7 cellular contexts compared by ENCODE assay signal in genomic region chr12:1713783-1714348, GRCh38. TPM values are rescaled to one million over a fixed set of nuclear protein-coding genes. Genes with fewer than 3 reads are reported as not detected.
DNase-seq lines count a peak whose midpoint lies in the region; ATAC-seq, FAIRE-seq and TF ChIP-seq lines count a peak whose summit lies in the region.
"Not testable (repeated sequence)": the region's sequence is repeated elsewhere in the genome, so short reads cannot be mapped to it uniquely, and the experiment has no call there.

No MANE protein-coding gene starts in this region.

- peaks cover 17% of the 10 kb centered on the region for H3K4me1 ChIP-seq in Caco-2
- peaks cover 3 to 13% of the 10 kb centered on the region in 2 experiments; a peak in 3 of 5 replicates for H3K4me1 ChIP-seq in K562 (replicated peaks in 1 of 2; ENCODE audit: control insufficient read depth in 2 of 2, insufficient read depth in 2 of 2, low read length in 2 of 2)
- H3K4me1 ChIP-seq in liver (ENCODE audit: control insufficient read depth in 4 of 4, insufficient read depth in 4 of 4, low read length in 3 of 4), result peaks cover 7 to 85% (median 59%) of the 10 kb centered on the region in 4 donors
- peaks cover 47 to 94% (median 64%) of the 10 kb centered on the region in 4 donors for H3K4me1 ChIP-seq in stomach

- TF ChIP-seq RAD21 in K562 (CRISPR knock-in tag; conservative IDR thresholded peaks at IDR 0.05 in 1 of 2, IDR thresholded peaks at IDR 0.05 in 1 of 2); liver (IDR thresholded peaks at IDR 0.05): not testable (repeated sequence)

- H3K27ac ChIP-seq in WERI-Rb-1, result peak overlapping the region; percentile 47
- peak overlapping the region; percentile 81 for H3K27ac ChIP-seq in K562 (ENCODE audit: extremely low read depth, low read depth, low read length)
- peak overlapping the region; percentile 28 to 56 for H3K27ac ChIP-seq in liver (ENCODE audit: low read depth in 1 of 2, low read length in 2 of 2)
- H3K27ac ChIP-seq in stomach, result peak overlapping the region; percentile 27 to 74 (median 59)

- H3K79me2 ChIP-seq in K562 (ENCODE audit: control insufficient read depth, insufficient read depth, low read length), result peaks cover 100% of the 10 kb centered on the region

- CTCF ChIA-PET in Caco-2 (lab: Charles Lee); K562 (lab: Yijun Ruan, JAX; ENCODE audit: low intra/inter-chr PET ratio): not testable (repeated sequence)

- ATAC-seq in K562, result peak; percentile 72; the same call in 2 of the 3 replicates
- not testable (repeated sequence) for ATAC-seq in natural killer cell

- intact Hi-C loops in Caco-2 (cut with micrococcal nuclease; ENCODE audit: unreplicated experiment); natural killer cell (cut with micrococcal nuclease); stomach (cut with DNase I; ENCODE audit: low total_unique reads): not testable (repeated sequence)
- intact Hi-C loops in K562 (cut with micrococcal nuclease), result loop anchor here (5.0 kb wide), 1 partner anchor 62 kb away; no protein-coding TSS in a partner anchor

- peaks cover 15% of the 10 kb centered on the region for H3K9me3 Mint-ChIP-seq in Caco-2 (ENCODE audit: unreplicated experiment)
- H3K9me3 Mint-ChIP-seq in endothelial cell (ENCODE audit: unreplicated experiment); natural killer cell: not testable (repeated sequence)

- H3K9me1 ChIP-seq in K562 (ENCODE audit: control insufficient read depth, insufficient read depth, low read length), result not testable (repeated sequence)

- peaks cover 20% of the 10 kb centered on the region for H3K4me1 Mint-ChIP-seq in Caco-2 (ENCODE audit: low read depth, unreplicated experiment)
- H3K4me1 Mint-ChIP-seq in endothelial cell (ENCODE audit: unreplicated experiment), result not testable (repeated sequence)
- H3K4me1 Mint-ChIP-seq in natural killer cell, result peaks cover 74 to 77% of the 10 kb centered on the region in 2 donors

- FAIRE-seq in K562 (lab: Jason Lieb, UNC), result peak; percentile 79

- not testable (repeated sequence) for H3K4me3 ChIP-seq in Caco-2 (ENCODE audit: low read depth, low read length); WERI-Rb-1 (ENCODE audit: low read depth, low read length); liver (ENCODE audit: low read depth in 1 of 3, low read length in 3 of 3); stomach
- H3K4me3 ChIP-seq in K562, result peak overlapping the region; percentile 15; the same call in 1 of the 2 replicates

- H3K9me3 ChIP-seq in Caco-2; K562 (replicated peaks; ENCODE audit: control insufficient read depth, insufficient read depth, low read depth, low read length); liver (ENCODE audit: control insufficient read depth in 4 of 4, low read length in 3 of 4); stomach: not testable (repeated sequence)
- peaks cover 17% of the 10 kb centered on the region for H3K9me3 ChIP-seq in WERI-Rb-1 (ENCODE audit: severe bottlenecking)

- H3K36me3 ChIP-seq in Caco-2 (ENCODE audit: control insufficient read depth, insufficient read depth, low read length); WERI-Rb-1; liver (ENCODE audit: control insufficient read depth in 4 of 4, insufficient read depth in 3 of 4, low read depth in 1 of 4, low read length in 3 of 4): not testable (repeated sequence)
- peaks cover 16% of the 10 kb centered on the region; the same call in 2 of the 3 replicates for H3K36me3 ChIP-seq in K562 (ENCODE audit: control insufficient read depth, insufficient read depth, low read length)
- peaks cover 0 to 20% (median 9%) of the 10 kb centered on the region in 4 donors for H3K36me3 ChIP-seq in stomach

- POLR2A ChIA-PET in Caco-2 (lab: Charles Lee), result not testable (repeated sequence)
- POLR2A ChIA-PET in K562 (lab: Yijun Ruan, JAX), result interaction anchor here (1.0 to 1.2 kb wide), 2 partner anchors 16 to 23 kb away, joined by 3 to 4 read pairs; partner anchors contain the start of gene ADIPOR2

- peak overlapping the region; percentile 41 for H3K27ac Mint-ChIP-seq in Caco-2 (ENCODE audit: unreplicated experiment)
- H3K27ac Mint-ChIP-seq in endothelial cell (ENCODE audit: unreplicated experiment), result not testable (repeated sequence)
- peak overlapping the region; percentile 44 to 76 for H3K27ac Mint-ChIP-seq in natural killer cell

- H3K9ac ChIP-seq in K562 (ENCODE audit: insufficient read depth in 1 of 2, low read depth in 2 of 2, low read length in 2 of 2), result peak overlapping the region in 1 of 2 experiments; percentile 39; a peak in 2 of 4 replicates
- not testable (repeated sequence) for H3K9ac ChIP-seq in liver (ENCODE audit: low read depth in 1 of 2, low read length in 2 of 2)

- H2AFZ ChIP-seq in K562 (ENCODE audit: low read depth, low read length), result not testable (repeated sequence)

- peak overlapping the region; percentile 64 for H3K4me2 ChIP-seq in K562 (ENCODE audit: insufficient read depth, low read length)

- in situ Hi-C loops in K562 (cut with MboI), result not testable (repeated sequence)

- H3K27me3 ChIP-seq in Caco-2 (replicated peaks; ENCODE audit: control insufficient read depth, insufficient read depth, low read length); WERI-Rb-1 (ENCODE audit: insufficient read depth, low read depth, severe bottlenecking); K562 (ENCODE audit: control insufficient read depth in 2 of 2, insufficient read depth in 2 of 2, low read length in 2 of 2); liver (ENCODE audit: control insufficient read depth in 4 of 4, insufficient read depth in 4 of 4, low read length in 3 of 4); stomach: not testable (repeated sequence)

- not testable (repeated sequence) for BruUV-seq in Caco-2 (replicated peaks; lab: Mats Ljungman, UMichigan); K562 (replicated peaks; lab: Mats Ljungman, UMichigan)

- under 1% methylated on average over 14 of the region's 14 CpGs for WGBS in K562 (ENCODE audit: insufficient coverage, low coverage, missing lambda C conversion rate)
- 35% methylated on average over 14 of the region's 14 CpGs for WGBS in liver
- 58 to 73% (median 63%) methylated on average over 14 of the region's 14 CpGs for WGBS in stomach, 5 donors

- H3K27me3 Mint-ChIP-seq in Caco-2 (ENCODE audit: insufficient read depth, unreplicated experiment); endothelial cell (ENCODE audit: unreplicated experiment); natural killer cell (ENCODE audit: low read depth in 2 of 2): not testable (repeated sequence)

- DNase-seq in Caco-2; endothelial cell (ENCODE audit: low spot score); natural killer cell; stomach: not testable (repeated sequence)
- DNase-seq in WERI-Rb-1 (peak; percentile 74), K562 (ENCODE audit: extremely low read depth in 1 of 4, low spot score in 3 of 4) (peak in 2 of 4 experiments; percentile 17 to 61)

- TF ChIP-seq CTCF in Caco-2 (IDR thresholded peaks at IDR 0.05; ENCODE audit: insufficient read depth in 1 of 2, low read depth in 1 of 2, low read length in 1 of 2, severe bottlenecking in 1 of 2, unreplicated experiment in 1 of 2); WERI-Rb-1 (IDR thresholded peaks at IDR 0.05; ENCODE audit: low read depth, low read length); K562 (IDR thresholded peaks at IDR 0.05 in 2 of 3, conservative IDR thresholded peaks at IDR 0.05 in 1 of 3; ENCODE audit: insufficient read depth in 2 of 3, low read depth in 1 of 3, low read length in 3 of 3); endothelial cell (IDR thresholded peaks at IDR 0.05; ENCODE audit: unreplicated experiment); liver (IDR thresholded peaks at IDR 0.05; ENCODE audit: low read depth, low read length, missing input control); natural killer cell (IDR thresholded peaks at IDR 0.05); stomach (IDR thresholded peaks at IDR 0.05): not testable (repeated sequence)

- not testable (repeated sequence) for H4K20me1 ChIP-seq in K562 (replicated peaks; ENCODE audit: control insufficient read depth, insufficient read depth, low read length)

- TF ChIP-seq POLR2A in K562 (conservative IDR thresholded peaks at IDR 0.05); stomach (IDR thresholded peaks at IDR 0.05): not testable (repeated sequence)

- H3K36me3 Mint-ChIP-seq in Caco-2 (ENCODE audit: insufficient read depth, unreplicated experiment) (peaks cover 47% of the 10 kb centered on the region), endothelial cell (ENCODE audit: low read depth, unreplicated experiment) (peaks cover 21% of the 10 kb centered on the region)
- not testable (repeated sequence) for H3K36me3 Mint-ChIP-seq in natural killer cell

- H3K4me3 Mint-ChIP-seq in Caco-2 (ENCODE audit: unreplicated experiment); natural killer cell: not testable (repeated sequence)
- H3K4me3 Mint-ChIP-seq in endothelial cell (ENCODE audit: unreplicated experiment), result peak overlapping the region; percentile 59

- TF ChIP-seq EP300 in K562 (IDR thresholded peaks at IDR 0.05; ENCODE audit: low read length), result peak; percentile 56; the same call in 1 of the 2 replicates
- TF ChIP-seq EP300 in stomach (IDR thresholded peaks at IDR 0.05), result not testable (repeated sequence)

RNA-seq across cellular contexts. Expression of gene ADIPOR2, which starts 23.0 kb away (rescaled TPM):
- 119 and 125 TPM in 2 replicates for total RNA-seq in Caco-2 (2022)
- 43.4 and 113 TPM in 2 replicates for total RNA-seq in K562 (2011; cell fraction: chromatin; rRNA removed; ENCODE audit: low replicate concordance)
- total RNA-seq in K562 (2011; cell fraction: nucleolus; rRNA removed), result 28.3 and 33.6 TPM in 2 replicates
- total RNA-seq in K562 (2011; cell fraction: nucleoplasm; rRNA removed), result 69.6 and 116 TPM in 2 replicates
- total RNA-seq in K562 (2014; rRNA removed), result 22.8 and 23.2 TPM in 2 replicates
- total RNA-seq in K562 (2014; rRNA removed; fragmentation: Illumina TruSeq; extraction: Trizol), result 58.8 and 62.4 TPM in 2 replicates
- 42.0 and 46.0 TPM in 2 replicates for total RNA-seq in K562 (2015; rRNA removed; fragmentation: Illumina TruSeq; extraction: Trizol)
- 50.9 and 59.1 TPM in 2 replicates for total RNA-seq in K562 (2021)
- polyA plus RNA-seq in K562 (2011; rRNA removed), result 39.2 and 63.5 TPM in 2 replicates
- polyA plus RNA-seq in K562 (2011; cell fraction: cytosol; rRNA removed), result 25.2 and 37.9 TPM in 2 replicates
- polyA plus RNA-seq in K562 (2011; cell fraction: nucleus; rRNA removed), result 26.1 and 34.1 TPM in 2 replicates
- polyA plus RNA-seq in K562 (2012), result 38.7 and 40.1 TPM in 2 replicates
- 51.3 and 56.8 TPM in 2 replicates for polyA plus RNA-seq in K562 (2014; fragmentation: Illumina TruSeq; extraction: Trizol)
- 10 to 100 TPM; 10.9 to 15.6 TPM for polyA plus RNA-seq in K562 (2014; fragmentation: Nextera tagmentation; extraction: Ambion mirVana)
- polyA plus RNA-seq in K562 (2014; rRNA removed), result 39.4 and 40.2 TPM in 2 replicates
- 51.2 and 62.6 TPM in 2 replicates for polyA minus RNA-seq in K562 (2011; rRNA and poly(A)+ RNA removed)
- 21.6 and 24.5 TPM in 2 replicates for polyA minus RNA-seq in K562 (2011; cell fraction: cytosol; rRNA and poly(A)+ RNA removed)
- polyA minus RNA-seq in K562 (2011; cell fraction: nucleus; rRNA and poly(A)+ RNA removed), result 16.8 and 23.4 TPM in 2 replicates
- total RNA-seq in endothelial cell (ENCODE audit: unreplicated experiment), result 41.8 TPM
- total RNA-seq in liver, result 10 to 100 TPM; 42.5 to 68.3 TPM
- polyA plus RNA-seq in liver, result 10 to 100 TPM; 26.6 to 40.8 TPM
- 10 to 100 TPM; 38.6 to 48.3 (median 44.0) TPM for total RNA-seq in natural killer cell
- 100 to 1,000 TPM in 1 of 5 donors, 10 to 100 TPM in 3, 1 to 10 TPM in 1; 2.9 to 185 (median 29.5) TPM for total RNA-seq in stomach
- polyA plus RNA-seq in stomach, result 10 to 100 TPM; 22.4 to 41.4 (median 24.4) TPM
